ENCODE assay signal across 23 cellular contexts in genomic region chr16:73418051-73418450, GRCh38.
A peak's percentile ranks its signal among the peaks of the same experiment; 100 is the strongest.
DNase-seq lines count a peak whose midpoint lies in the region; ATAC-seq and TF ChIP-seq lines count a peak whose summit lies in the region.
"Had no signal": no experiment of that assay in that cellular context is flagged by ENCODE, and none has a peak within 500 bp of the region (broad histone marks: within the 10 kb centered on the region; RNA-seq: fewer than 3 reads in every experiment).

No MANE protein-coding gene starts in this region.

- TF ChIP-seq CTCF in HEK293 (tag by site-specific recombination; IDR thresholded peaks at IDR 0.05): no peak
- no peak for TF ChIP-seq CTCF in hepatocyte (IDR thresholded peaks at IDR 0.05; ENCODE audit: poor library complexity)
- TF ChIP-seq CTCF in heart right ventricle (IDR thresholded peaks at IDR 0.05): no peak
- TF ChIP-seq CTCF in SK-N-SH (IDR thresholded peaks at IDR 0.05): no peak
- no peak for TF ChIP-seq CTCF in osteoblast (IDR thresholded peaks at IDR 0.05; ENCODE audit: extremely low read depth, low read depth, low read length)
- TF ChIP-seq CTCF in GM23338 (conservative IDR thresholded peaks at IDR 0.05; ENCODE audit: low read depth in 2 of 2): no peak

- no peak for ATAC-seq in heart right ventricle
- ATAC-seq in GM23338: no peak
- ATAC-seq: A549, GM12878 had no signal

- no peak overlapping the region for H3K4me3 ChIP-seq in HEK293 (ENCODE audit: low read depth, low read length)
- no peak overlapping the region for H3K4me3 ChIP-seq in hepatocyte
- no peak overlapping the region for H3K4me3 ChIP-seq in heart right ventricle
- H3K4me3 ChIP-seq in SK-N-SH (ENCODE audit: low read depth in 2 of 2, low read length in 1 of 2): no peak overlapping the region
- no peak overlapping the region for H3K4me3 ChIP-seq in osteoblast (ENCODE audit: insufficient read depth, low read length)
- no peak overlapping the region for H3K4me3 ChIP-seq in GM23338
- H3K4me3 ChIP-seq: A549; BLaER1 treated with 17β-estradiol and CSF1 and Interleukin-3, amounts not matched to agents 10 nM and 100 nM; GM12878; GM23248; HAP-1 had no signal

- no peak overlapping the region for H3K4me3 Mint-ChIP-seq in GM23338
- H3K4me3 Mint-ChIP-seq: CD14-positive monocyte; CD4-positive, alpha-beta T cell; CD8-positive, alpha-beta memory T cell had no signal

- no peak overlapping the region for H2AFZ ChIP-seq in hepatocyte
- H2AFZ ChIP-seq in SK-N-SH (ENCODE audit: low read depth): no peak overlapping the region
- H2AFZ ChIP-seq in osteoblast (ENCODE audit: low read length): no peak overlapping the region
- no peak overlapping the region for H2AFZ ChIP-seq in GM23338
- H2AFZ ChIP-seq: GM23248 had no signal

- POLR2A ChIA-PET in HEK293 (lab: Yijun Ruan, JAX) (no interaction called here), SK-N-SH (lab: Yijun Ruan, JAX) (no interaction called here)

- H3K27ac Mint-ChIP-seq in GM23338: no peak overlapping the region
- H3K27ac Mint-ChIP-seq: CD14-positive monocyte; CD4-positive, alpha-beta T cell; CD8-positive, alpha-beta memory T cell had no signal

- no peak overlapping the region for H3K27ac ChIP-seq in HEK293 (ENCODE audit: extremely low read depth, low read depth, low read length)
- H3K27ac ChIP-seq in hepatocyte: peak overlapping the region; percentile 83
- no peak overlapping the region for H3K27ac ChIP-seq in heart right ventricle
- no peak overlapping the region for H3K27ac ChIP-seq in SK-N-SH (ENCODE audit: low read depth in 2 of 2, low read length in 1 of 2)
- H3K27ac ChIP-seq in osteoblast (ENCODE audit: low read depth, low read length): no peak overlapping the region
- no peak overlapping the region for H3K27ac ChIP-seq in GM23338 (ENCODE audit: low read depth)
- H3K27ac ChIP-seq: A549; BLaER1 treated with 17β-estradiol and CSF1 and Interleukin-3, amounts not matched to agents 10 nM and 100 nM; GM23248 had no signal

- H3K27me3 Mint-ChIP-seq in GM23338 (ENCODE audit: insufficient read depth, low read depth, poor library complexity): no peaks in the 10 kb centered on the region

- H3K9me3 Mint-ChIP-seq in GM23338: no peaks in the 10 kb centered on the region
- H3K9me3 Mint-ChIP-seq: CD4-positive, alpha-beta T cell had no signal

- 54% methylated on average over 8 of the region's 8 CpGs for WGBS in hepatocyte (ENCODE audit: low lambda C conversion rate, missing lambda C conversion rate)
- 81 to 84% methylated on average over 8 of the region's 8 CpGs for WGBS in heart right ventricle, 2 donors
- WGBS in SK-N-SH (ENCODE audit: low lambda C conversion rate): 33% methylated on average over 8 of the region's 8 CpGs

- H3K79me2 ChIP-seq in hepatocyte: no peaks in the 10 kb centered on the region
- H3K79me2 ChIP-seq in SK-N-SH (ENCODE audit: insufficient read depth): no peaks in the 10 kb centered on the region
- H3K79me2 ChIP-seq in osteoblast (ENCODE audit: insufficient read depth, low read length): no peaks in the 10 kb centered on the region
- H3K79me2 ChIP-seq in GM23338 (replicated peaks; ENCODE audit: insufficient read depth): no peaks in the 10 kb centered on the region

- H3K4me1 Mint-ChIP-seq in GM23338: peaks cover 10% of the 10 kb centered on the region; the same call in 1 of the 3 replicates
- H3K4me1 Mint-ChIP-seq: CD14-positive monocyte; CD8-positive, alpha-beta memory T cell had no signal

- H3K36me3 Mint-ChIP-seq in GM23338 (ENCODE audit: low read depth): no peaks in the 10 kb centered on the region
- H3K36me3 Mint-ChIP-seq: CD14-positive monocyte; CD8-positive, alpha-beta memory T cell had no signal

- no peaks in the 10 kb centered on the region for H3K9me3 ChIP-seq in HEK293 (ENCODE audit: control insufficient read depth, insufficient read depth, low read depth, low read length)
- H3K9me3 ChIP-seq in hepatocyte (ENCODE audit: low read depth): no peaks in the 10 kb centered on the region
- no peaks in the 10 kb centered on the region for H3K9me3 ChIP-seq in heart right ventricle
- H3K9me3 ChIP-seq in SK-N-SH: no peaks in the 10 kb centered on the region
- H3K9me3 ChIP-seq in osteoblast (ENCODE audit: low read depth, low read length): no peaks in the 10 kb centered on the region
- H3K9me3 ChIP-seq: A549; BE2C; BLaER1 treated with 17β-estradiol and CSF1 and Interleukin-3, amounts not matched to agents 10 nM and 100 nM; HAP-1 had no signal

- intact Hi-C loops in heart right ventricle (cut with DNase I): no loop called here

- H3F3A ChIP-seq in SK-N-SH (replicated peaks; ENCODE audit: insufficient read depth): no peaks in the 10 kb centered on the region
- no peaks in the 10 kb centered on the region for H3F3A ChIP-seq in GM23338 (replicated peaks; ENCODE audit: low read depth)

- CTCF ChIA-PET in HEK293 (lab: Yijun Ruan, JAX): no interaction called here
- CTCF ChIA-PET in SK-N-SH (lab: Yijun Ruan, JAX): no interaction called here

- TF ChIP-seq RAD21 in SK-N-SH (IDR thresholded peaks at IDR 0.05; ENCODE audit: low read length): no peak

- TF ChIP-seq EP300 in SK-N-SH (IDR thresholded peaks at IDR 0.05; ENCODE audit: borderline replicate concordance in 1 of 2, low read depth in 1 of 2, low read length in 1 of 2): no peak

- peak overlapping the region; percentile 31 for H3K4me2 ChIP-seq in hepatocyte
- no peak overlapping the region for H3K4me2 ChIP-seq in SK-N-SH
- H3K4me2 ChIP-seq in osteoblast (ENCODE audit: insufficient read depth, low read length): no peak overlapping the region
- no peak overlapping the region for H3K4me2 ChIP-seq in GM23338
- H3K4me2 ChIP-seq: BLaER1 treated with 17β-estradiol and CSF1 and Interleukin-3, amounts not matched to agents 10 nM and 100 nM had no signal

- H4K20me1 ChIP-seq in hepatocyte (ENCODE audit: insufficient read depth, poor library complexity, severe bottlenecking): no peaks in the 10 kb centered on the region
- H4K20me1 ChIP-seq in SK-N-SH (ENCODE audit: insufficient read depth): no peaks in the 10 kb centered on the region
- no peaks in the 10 kb centered on the region for H4K20me1 ChIP-seq in osteoblast (ENCODE audit: insufficient read depth, low read length)
- no peaks in the 10 kb centered on the region for H4K20me1 ChIP-seq in GM23338 (replicated peaks; ENCODE audit: insufficient read depth)
- H4K20me1 ChIP-seq: BLaER1 treated with 17β-estradiol and CSF1 and Interleukin-3, amounts not matched to agents 10 nM and 100 nM had no signal

- H3K9me2 ChIP-seq in hepatocyte (replicated peaks; ENCODE audit: insufficient read depth) (no peaks in the 10 kb centered on the region), SK-N-SH (no peaks in the 10 kb centered on the region), GM23338 (ENCODE audit: insufficient read depth) (no peaks in the 10 kb centered on the region)

- H3K36me3 ChIP-seq in HEK293 (ENCODE audit: control insufficient read depth in 2 of 2, insufficient read depth in 1 of 2, low read length in 2 of 2): no peaks in the 10 kb centered on the region
- no peaks in the 10 kb centered on the region for H3K36me3 ChIP-seq in hepatocyte (replicated peaks; ENCODE audit: insufficient read depth, low read depth)
- no peaks in the 10 kb centered on the region for H3K36me3 ChIP-seq in heart right ventricle
- no peaks in the 10 kb centered on the region for H3K36me3 ChIP-seq in SK-N-SH (replicated peaks in 1 of 2; ENCODE audit: control insufficient read depth in 1 of 2, insufficient read depth in 2 of 2, low read length in 1 of 2)
- no peaks in the 10 kb centered on the region for H3K36me3 ChIP-seq in osteoblast (ENCODE audit: insufficient read depth, low read length)
- no peaks in the 10 kb centered on the region for H3K36me3 ChIP-seq in GM23338 (ENCODE audit: insufficient read depth)
- H3K36me3 ChIP-seq: BE2C; BLaER1 treated with 17β-estradiol and CSF1 and Interleukin-3, amounts not matched to agents 10 nM and 100 nM; HAP-1 had no signal

- H3K9ac ChIP-seq in SK-N-SH: no peak overlapping the region
- H3K9ac ChIP-seq: BLaER1 treated with 17β-estradiol and CSF1 and Interleukin-3, amounts not matched to agents 10 nM and 100 nM; GM23248 had no signal

- DNase-seq in NCI-H460 (ENCODE audit: extremely low read depth, low read depth): peak; percentile 55
- no peak for DNase-seq in hepatocyte (ENCODE audit: low spot score)
- DNase-seq in heart right ventricle: no peak
- no peak for DNase-seq in SK-N-SH
- no peak for DNase-seq in osteoblast (ENCODE audit: insufficient read length, low spot score, missing footprints)
- DNase-seq in GM23338 (ENCODE audit: low spot score): no peak
- DNase-seq: 8988T; ACHN; AML-193; BE2C; CD4-positive, alpha-beta T cell; CD8-positive, alpha-beta memory T cell; DMS 273 treated with DMSO at 0.1 percent for 48 hours; DMS79; EL; GDM1; GM23248 had no signal

- H3K27me3 ChIP-seq in hepatocyte (no peaks in the 10 kb centered on the region), heart right ventricle (peaks cover 0 to 12% (median 0%) of the 10 kb centered on the region in 7 donors), SK-N-SH (ENCODE audit: insufficient read depth) (no peaks in the 10 kb centered on the region), osteoblast (ENCODE audit: insufficient read depth, low read length) (no peaks in the 10 kb centered on the region), GM23338 (ENCODE audit: insufficient read depth) (no peaks in the 10 kb centered on the region)
- H3K27me3 ChIP-seq: BE2C; BLaER1 treated with 17β-estradiol and CSF1 and Interleukin-3, amounts not matched to agents 10 nM and 100 nM had no signal

- H3K4me1 ChIP-seq in HEK293 (ENCODE audit: control insufficient read depth, insufficient read depth, low read length) (no peaks in the 10 kb centered on the region), hepatocyte (ENCODE audit: insufficient read depth) (peaks cover 4% of the 10 kb centered on the region), heart right ventricle (no peaks in the 10 kb centered on the region), SK-N-SH (ENCODE audit: control insufficient read depth in 1 of 2, insufficient read depth in 2 of 2, low read depth in 1 of 2, low read length in 1 of 2) (no peaks in the 10 kb centered on the region), osteoblast (ENCODE audit: insufficient read depth, low read length) (no peaks in the 10 kb centered on the region), GM23338 (ENCODE audit: insufficient read depth) (0 out of 2 replicates have a peak, but pooled peaks cover 3% of the 10 kb centered on the region)
- H3K4me1 ChIP-seq: BE2C; BLaER1 treated with 17β-estradiol and CSF1 and Interleukin-3, amounts not matched to agents 10 nM and 100 nM; HAP-1 had no signal

TF ChIP-seq in HEK293, 187 proteins besides CTCF, POLR2A, EP300 and RAD21 (continues in another document):
- TF ChIP-seq GLIS1 (tag by site-specific recombination; IDR thresholded peaks at IDR 0.05) (no peak), ZNF10 (tag by site-specific recombination; IDR thresholded peaks at IDR 0.05) (peak; percentile 77)

TF ChIP-seq in SK-N-SH, 30 proteins besides CTCF, POLR2A, EP300 and RAD21 (continues in another document):
- no peak for TF ChIP-seq RXRA (IDR thresholded peaks at IDR 0.05; ENCODE audit: borderline replicate concordance, low read depth)
- no peak for TF ChIP-seq MXI1 (IDR thresholded peaks at IDR 0.05; ENCODE audit: low read depth, low read length)
- TF ChIP-seq SIN3A (IDR thresholded peaks at IDR 0.05; ENCODE audit: borderline replicate concordance, low read depth, low read length): no peak

TF ChIP-seq in GM23338, 12 proteins besides CTCF, POLR2A, EP300 and RAD21 (continues in another document):
- TF ChIP-seq STAT1 (IDR thresholded peaks at IDR 0.05; ENCODE audit: unreplicated experiment) (no peak), EZH2phosphoT487 (IDR thresholded peaks at IDR 0.05; ENCODE audit: unreplicated experiment) (no peak), ZNF114 (CRISPR knock-in tag; IDR thresholded peaks at IDR 0.05) (no peak)
